ENCODE assay signal across 19 cellular contexts in the genomic region with DNA sequence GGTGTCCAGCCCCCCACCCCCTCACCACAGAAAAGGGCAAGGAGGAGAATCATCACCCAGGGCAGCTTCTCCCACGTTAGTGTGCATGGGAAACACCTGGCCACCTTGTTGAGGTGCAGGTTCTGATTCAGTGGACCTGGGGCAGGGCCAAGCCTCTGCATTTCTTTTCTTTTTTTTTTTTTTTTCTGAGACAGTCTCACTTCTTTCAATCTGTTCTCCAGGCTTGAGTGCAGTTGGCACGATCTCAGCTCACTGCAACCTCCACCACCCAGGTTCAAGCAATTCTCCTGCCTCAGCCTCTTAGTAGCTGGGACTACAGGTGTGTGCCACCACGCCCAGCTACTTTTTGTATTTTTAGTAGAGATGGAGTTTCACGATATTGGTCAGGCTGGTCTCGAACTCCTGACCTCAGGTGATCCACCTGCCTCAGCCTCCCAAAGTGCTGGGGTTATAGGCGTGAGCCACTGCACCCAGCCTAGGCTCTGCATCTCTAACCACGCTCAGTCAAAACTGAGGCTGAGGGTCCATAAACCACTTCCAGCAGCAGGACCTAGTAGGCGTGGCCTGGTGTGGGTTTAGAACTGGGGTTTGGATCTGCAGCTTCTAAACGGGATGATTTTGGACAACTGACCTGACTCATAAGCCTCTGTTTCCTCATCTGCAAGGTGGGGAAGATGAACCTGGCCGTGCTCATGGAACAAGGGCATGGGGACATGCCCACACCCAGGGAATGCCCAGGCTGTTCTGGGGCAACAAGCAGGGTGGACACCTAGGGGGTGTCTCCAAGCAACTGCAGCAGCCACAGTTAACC. TPM values are rescaled to one million over a fixed set of nuclear protein-coding genes. Genes with fewer than 3 reads are reported as not detected.
"Had no signal": no experiment of that assay in that cellular context is flagged by ENCODE, and none has a peak within 500 bp of the region (broad histone marks: within the 10 kb centered on the region; RNA-seq: fewer than 3 reads in every experiment).

No MANE protein-coding gene starts in this region.

- H3K27ac ChIP-seq: brain microvascular endothelial cell, psoas muscle, right lobe of liver, upper lobe of left lung had no signal

- H3K9me3 ChIP-seq: mucosa of descending colon, psoas muscle, right lobe of liver, upper lobe of left lung had no signal

- DNase-seq: activated CD4-positive, CD25-positive, alpha-beta regulatory T cell; brain microvascular endothelial cell; cerebellar nuclear complex; endodermal cell; naive thymus-derived CD8-positive, alpha-beta T cell; nucleus accumbens; right lobe of liver; stimulated activated CD4-positive, alpha-beta T cell treated with anti-CD3 and anti-CD28 coated beads, Interleukin-12 subunit alpha, Interleukin-12 subunit beta, amount 100 ng/mL, for 4 hours; stimulated activated naive CD4-positive, alpha-beta T cell; substantia nigra; T-helper 17 cell had no signal

- H3K36me3 ChIP-seq: brain microvascular endothelial cell, right lobe of liver, upper lobe of left lung had no signal

- H3K27me3 ChIP-seq: brain microvascular endothelial cell, right lobe of liver, upper lobe of left lung had no signal

- FAIRE-seq: TTC549 had no signal

- ATAC-seq: activated naive CD4-positive, alpha-beta T cell treated with anti-CD3 and anti-CD28 coated beads, Interleukin-2, amount 50 U/mL, for 72 hours; left colon; mucosa of descending colon; naive thymus-derived CD8-positive, alpha-beta T cell; right lobe of liver; T-helper 17 cell had no signal

- H3K4me3 ChIP-seq: mucosa of descending colon, psoas muscle, right lobe of liver, upper lobe of left lung had no signal

RNA-seq across cellular contexts. Expression of a gene that starts 0.7 kb away (rescaled TPM):
- total RNA-seq: activated naive CD4-positive, alpha-beta T cell treated with anti-CD3 and anti-CD28 coated beads, Interleukin-2, amount 50 U/mL, for 72 hours; dermis microvascular lymphatic vessel endothelial cell; endodermal cell; lung microvascular endothelial cell; naive thymus-derived CD8-positive, alpha-beta T cell; right lobe of liver; T-helper 17 cell; upper lobe of left lung had no signal
- polyA plus RNA-seq: naive thymus-derived CD8-positive, alpha-beta T cell had no signal

RNA-seq across cellular contexts. Expression of a gene that starts 12.3 kb away (rescaled TPM):
- total RNA-seq: dermis microvascular lymphatic vessel endothelial cell had no signal
